ENCODE assay signal across 1 cellular context in the genomic region with DNA sequence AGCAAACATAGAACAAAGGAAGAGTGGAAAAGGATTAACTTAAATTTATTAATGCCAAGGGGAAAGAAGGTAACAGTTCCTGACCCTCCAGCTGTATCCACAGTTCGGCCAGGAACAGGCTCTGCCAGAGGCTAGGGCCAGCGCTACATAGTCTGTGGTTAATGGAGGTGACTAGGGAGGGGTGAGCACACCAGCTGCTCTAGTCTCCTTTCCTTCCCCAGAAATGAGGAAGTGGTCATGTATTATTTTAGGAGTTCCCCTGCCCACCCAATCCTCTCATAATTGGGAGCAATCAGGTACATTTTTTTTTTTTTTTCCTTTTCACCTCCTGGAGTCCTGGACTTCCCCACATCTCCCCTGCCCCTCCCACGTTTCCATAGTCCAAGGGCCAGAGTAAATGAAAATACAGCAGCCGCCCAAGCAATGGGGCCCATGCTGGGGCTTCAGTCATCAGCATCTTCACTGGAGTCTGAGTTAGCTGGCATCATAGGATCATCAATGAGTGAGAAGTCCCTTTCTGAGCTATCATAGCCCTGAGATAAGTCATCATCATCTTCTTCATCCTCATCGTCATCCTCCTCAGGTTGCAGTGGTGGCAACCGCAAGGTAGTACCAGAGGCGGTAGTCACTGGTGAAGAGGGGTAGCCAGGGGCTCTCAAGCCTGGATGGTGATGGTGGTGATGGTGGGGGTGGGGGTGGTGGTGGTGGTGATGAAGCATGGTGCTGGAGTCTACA.
TF ChIP-seq lines count a peak whose summit lies in the region.

No MANE protein-coding gene starts in this region.

TF ChIP-seq in GM23338, 12 proteins besides CTCF, POLR2A, EP300 and RAD21 (continued from another document):
- TF ChIP-seq, protein P1, sequence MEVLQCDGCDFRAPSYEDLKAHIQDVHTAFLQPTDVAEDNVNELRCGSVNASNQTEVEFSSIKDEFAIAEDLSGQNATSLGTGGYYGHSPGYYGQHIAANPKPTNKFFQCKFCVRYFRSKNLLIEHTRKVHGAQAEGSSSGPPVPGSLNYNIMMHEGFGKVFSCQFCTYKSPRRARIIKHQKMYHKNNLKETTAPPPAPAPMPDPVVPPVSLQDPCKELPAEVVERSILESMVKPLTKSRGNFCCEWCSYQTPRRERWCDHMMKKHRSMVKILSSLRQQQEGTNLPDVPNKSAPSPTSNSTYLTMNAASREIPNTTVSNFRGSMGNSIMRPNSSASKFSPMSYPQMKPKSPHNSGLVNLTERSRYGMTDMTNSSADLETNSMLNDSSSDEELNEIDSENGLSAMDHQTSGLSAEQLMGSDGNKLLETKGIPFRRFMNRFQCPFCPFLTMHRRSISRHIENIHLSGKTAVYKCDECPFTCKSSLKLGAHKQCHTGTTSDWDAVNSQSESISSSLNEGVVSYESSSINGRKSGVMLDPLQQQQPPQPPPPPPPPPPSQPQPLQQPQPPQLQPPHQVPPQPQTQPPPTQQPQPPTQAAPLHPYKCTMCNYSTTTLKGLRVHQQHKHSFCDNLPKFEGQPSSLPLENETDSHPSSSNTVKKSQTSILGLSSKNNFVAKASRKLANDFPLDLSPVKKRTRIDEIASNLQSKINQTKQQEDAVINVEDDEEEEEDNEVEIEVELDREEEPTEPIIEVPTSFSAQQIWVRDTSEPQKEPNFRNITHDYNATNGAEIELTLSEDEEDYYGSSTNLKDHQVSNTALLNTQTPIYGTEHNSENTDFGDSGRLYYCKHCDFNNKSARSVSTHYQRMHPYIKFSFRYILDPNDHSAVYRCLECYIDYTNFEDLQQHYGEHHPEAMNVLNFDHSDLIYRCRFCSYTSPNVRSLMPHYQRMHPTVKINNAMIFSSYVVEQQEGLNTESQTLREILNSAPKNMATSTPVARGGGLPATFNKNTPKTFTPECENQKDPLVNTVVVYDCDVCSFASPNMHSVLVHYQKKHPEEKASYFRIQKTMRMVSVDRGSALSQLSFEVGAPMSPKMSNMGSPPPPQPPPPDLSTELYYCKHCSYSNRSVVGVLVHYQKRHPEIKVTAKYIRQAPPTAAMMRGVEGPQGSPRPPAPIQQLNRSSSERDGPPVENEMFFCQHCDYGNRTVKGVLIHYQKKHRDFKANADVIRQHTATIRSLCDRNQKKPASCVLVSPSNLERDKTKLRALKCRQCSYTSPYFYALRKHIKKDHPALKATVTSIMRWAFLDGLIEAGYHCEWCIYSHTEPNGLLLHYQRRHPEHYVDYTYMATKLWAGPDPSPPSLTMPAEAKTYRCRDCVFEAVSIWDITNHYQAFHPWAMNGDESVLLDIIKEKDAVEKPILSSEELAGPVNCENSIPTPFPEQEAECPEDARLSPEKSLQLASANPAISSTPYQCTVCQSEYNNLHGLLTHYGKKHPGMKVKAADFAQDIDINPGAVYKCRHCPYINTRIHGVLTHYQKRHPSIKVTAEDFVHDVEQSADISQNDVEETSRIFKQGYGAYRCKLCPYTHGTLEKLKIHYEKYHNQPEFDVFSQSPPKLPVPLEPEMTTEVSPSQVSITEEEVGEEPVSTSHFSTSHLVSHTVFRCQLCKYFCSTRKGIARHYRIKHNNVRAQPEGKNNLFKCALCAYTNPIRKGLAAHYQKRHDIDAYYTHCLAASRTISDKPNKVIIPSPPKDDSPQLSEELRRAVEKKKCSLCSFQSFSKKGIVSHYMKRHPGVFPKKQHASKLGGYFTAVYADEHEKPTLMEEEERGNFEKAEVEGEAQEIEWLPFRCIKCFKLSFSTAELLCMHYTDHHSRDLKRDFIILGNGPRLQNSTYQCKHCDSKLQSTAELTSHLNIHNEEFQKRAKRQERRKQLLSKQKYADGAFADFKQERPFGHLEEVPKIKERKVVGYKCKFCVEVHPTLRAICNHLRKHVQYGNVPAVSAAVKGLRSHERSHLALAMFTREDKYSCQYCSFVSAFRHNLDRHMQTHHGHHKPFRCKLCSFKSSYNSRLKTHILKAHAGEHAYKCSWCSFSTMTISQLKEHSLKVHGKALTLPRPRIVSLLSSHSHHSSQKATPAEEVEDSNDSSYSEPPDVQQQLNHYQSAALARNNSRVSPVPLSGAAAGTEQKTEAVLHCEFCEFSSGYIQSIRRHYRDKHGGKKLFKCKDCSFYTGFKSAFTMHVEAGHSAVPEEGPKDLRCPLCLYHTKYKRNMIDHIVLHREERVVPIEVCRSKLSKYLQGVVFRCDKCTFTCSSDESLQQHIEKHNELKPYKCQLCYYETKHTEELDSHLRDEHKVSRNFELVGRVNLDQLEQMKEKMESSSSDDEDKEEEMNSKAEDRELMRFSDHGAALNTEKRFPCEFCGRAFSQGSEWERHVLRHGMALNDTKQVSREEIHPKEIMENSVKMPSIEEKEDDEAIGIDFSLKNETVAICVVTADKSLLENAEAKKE (CRISPR knock-in tag; IDR thresholded peaks at IDR 0.05), result no peak
- TF ChIP-seq ZNF114 (CRISPR knock-in tag; IDR thresholded peaks at IDR 0.05), result no peak
- no peak for TF ChIP-seq CREB1 (CRISPR knock-in tag; IDR thresholded peaks at IDR 0.05; ENCODE audit: low read depth)
- no peak for TF ChIP-seq JUNB (IDR thresholded peaks at IDR 0.05; ENCODE audit: unreplicated experiment)
- TF ChIP-seq POLR2AphosphoS5 (IDR thresholded peaks at IDR 0.05; ENCODE audit: low read depth), result no peak
